Comparison of ENCODE assay signal across 1 cellular context in genomic region chr7:121544199-121544598, GRCh38.
A peak's percentile ranks its signal among the peaks of the same experiment; 100 is the strongest.
TF ChIP-seq lines count a peak whose summit lies in the region.

No MANE protein-coding gene starts in this region.

TF ChIP-seq in SK-N-SH treated with all-trans-retinoic acid at 6 μM for 48 hours, 23 proteins besides CTCF, POLR2A, EP300 and RAD21 (continued from another document):
- TF ChIP-seq TOX (CRISPR knock-in tag; IDR thresholded peaks at IDR 0.05; ENCODE audit: borderline replicate concordance) (peak; percentile 95), CSDC2 (CRISPR knock-in tag; IDR thresholded peaks at IDR 0.05) (peak; percentile 99)
